ENCODE assay signal across 8 cellular contexts in the genomic region with DNA sequence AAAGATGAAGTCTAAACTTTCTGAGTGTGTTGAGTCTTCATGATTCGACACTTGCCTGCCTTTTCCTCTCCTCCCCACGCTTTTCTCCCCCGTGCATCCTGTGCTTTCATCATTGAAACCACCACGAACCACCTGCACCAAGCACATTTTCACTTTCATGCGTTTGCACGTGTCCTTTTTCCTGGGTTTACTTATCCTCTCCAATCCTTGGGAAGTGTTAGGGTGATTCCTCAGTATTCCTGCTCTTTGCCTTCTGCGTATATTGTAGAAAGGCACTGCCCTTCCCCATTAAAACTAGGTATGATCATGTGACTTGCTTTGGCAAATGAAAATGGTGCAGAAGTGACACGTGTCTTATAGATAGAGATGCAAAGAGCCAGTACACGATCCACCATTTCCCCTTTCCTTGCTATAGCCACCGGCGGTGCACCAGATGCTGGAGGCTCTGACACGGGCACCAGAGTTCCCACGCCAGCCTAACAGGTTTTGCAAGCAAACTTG.
DNase-seq lines count a peak whose midpoint lies in the region; ATAC-seq and TF ChIP-seq lines count a peak whose summit lies in the region.

No MANE protein-coding gene starts in this region.

- H3K27ac Mint-ChIP-seq in naive B cell = no peak overlapping the region

- DNase-seq in GM12865 (ENCODE audit: low read depth) (peak; percentile 69), SHP77 (lab: John Stamatoyannopoulos, UW) (peak; percentile 21 to 35), naive B cell (no peak), NCI-H82 (lab: John Stamatoyannopoulos, UW) (no peak), SIG-M5 (lab: John Stamatoyannopoulos, UW) (no peak), erythroblast (lab: John Stamatoyannopoulos, UW) (no peak), cardiac septum (ENCODE audit: low spot score) (no peak)

- H3K4me3 ChIP-seq in GM12865 (ENCODE audit: low read depth, low read length) = no peak overlapping the region; the same call in 1 of the 2 replicates

- peaks cover 0 to 6% (median 0%) of the 10 kb centered on the region in 7 donors for H3K9me3 Mint-ChIP-seq in naive B cell

- peaks cover 0 to 12% (median 4%) of the 10 kb centered on the region in 3 donors for H3K27me3 Mint-ChIP-seq in naive B cell

- TF ChIP-seq CTCF in GM12865 (IDR thresholded peaks at IDR 0.05; ENCODE audit: insufficient read depth, low read depth, low read length, missing control alignments) = no peak

- H3K4me1 Mint-ChIP-seq in naive B cell = peaks cover 4 to 8% (median 8%) of the 10 kb centered on the region in 3 donors

- no peaks in the 10 kb centered on the region for H3K36me3 Mint-ChIP-seq in naive B cell

- intact Hi-C loops in cardiac septum (cut with DNase I) = no loop called here

- no peak for TF ChIP-seq POLR2A in erythroblast (IDR thresholded peaks at IDR 0.05; ENCODE audit: low read length)

- peak overlapping the region in 5 of 8 donors; percentile 6 to 62 (median 43) for H3K4me3 Mint-ChIP-seq in naive B cell

- peak; percentile 52 for ATAC-seq in HG02623 (IDR thresholded peaks at IDR 0.05; ENCODE audit: unreplicated experiment)
- ATAC-seq in naive B cell (ENCODE audit: low read depth in 2 of 2) = peak in 1 of 2 donors; percentile 18

Comparison
In these comparisons a context has a peak if more than half of its experiments do, and no peak if none do; other contexts are left out.
1. DNase-seq: peak in GM12865 (single experiment) and SHP77 (2 of 2); none in naive B cell (single experiment), NCI-H82 (single experiment), SIG-M5 (single experiment), erythroblast (0 of 2) and cardiac septum (single experiment).